ENCODE assay signal across 8 cellular contexts in the genomic region with DNA sequence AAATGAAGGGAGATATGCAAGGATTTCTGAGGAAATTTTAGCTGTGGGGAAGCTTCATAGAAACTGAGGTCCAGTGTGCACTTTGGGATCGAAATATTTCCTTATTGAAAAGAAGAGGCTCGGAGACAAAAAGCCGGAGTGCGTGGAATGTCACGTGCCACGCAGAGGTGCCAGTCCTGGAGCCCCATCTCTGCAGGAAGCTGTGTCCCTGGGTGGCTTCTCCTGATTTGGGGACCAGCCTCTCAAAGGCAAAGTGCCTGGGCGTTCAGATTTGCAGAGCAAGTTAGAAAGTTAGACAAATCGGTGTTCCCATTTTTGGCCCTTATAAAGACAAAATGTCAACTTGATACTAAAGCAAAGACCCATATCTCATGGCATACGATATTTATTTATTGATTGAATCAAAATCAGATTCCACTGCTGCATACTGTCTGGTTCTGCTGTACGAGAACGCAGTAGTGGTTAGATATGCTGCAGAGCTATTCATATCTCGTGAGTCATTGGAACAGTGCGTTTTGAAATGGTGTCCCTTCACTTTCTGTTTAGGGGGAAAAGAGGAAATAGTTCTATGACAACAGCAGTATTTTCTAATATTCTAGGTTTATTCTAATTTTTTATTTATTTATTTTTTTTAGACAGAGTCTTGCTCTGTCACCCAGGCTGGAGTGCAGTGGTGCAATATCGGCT. TPM values are rescaled to one million over a fixed set of nuclear protein-coding genes. Genes with fewer than 3 reads are reported as not detected.
DNase-seq lines count a peak whose midpoint lies in the region; FAIRE-seq and TF ChIP-seq lines count a peak whose summit lies in the region.
"Had no signal": no experiment of that assay in that cellular context is flagged by ENCODE, and none has a peak within 500 bp of the region (broad histone marks: within the 10 kb centered on the region; RNA-seq: fewer than 3 reads in every experiment).

No MANE protein-coding gene starts in this region.

- H4K20me1 ChIP-seq in H1 (replicated peaks in 1 of 2; ENCODE audit: control insufficient read depth in 1 of 2, insufficient read depth in 2 of 2, low read length in 2 of 2), result no peaks in the 10 kb centered on the region
- H4K20me1 ChIP-seq in osteoblast (ENCODE audit: insufficient read depth, low read length), result no peaks in the 10 kb centered on the region

- intact Hi-C loops in spleen (cut with DNase I; ENCODE audit: low total_unique reads), result no loop called here

- peak in 1 of 2 experiments; percentile 74 for DNase-seq in HL-60 (ENCODE audit: low read depth in 1 of 2, low spot score in 1 of 2)
- DNase-seq in RWPE1 (ENCODE audit: low spot score), result no peak
- no peak for DNase-seq in H1 (ENCODE audit: low read depth in 1 of 2, low spot score in 2 of 2)
- DNase-seq in spleen, result no peak
- no peak for DNase-seq in retina
- DNase-seq in NCI-H1930 (lab: John Stamatoyannopoulos, UW), result no peak
- no peak for DNase-seq in osteoblast (ENCODE audit: insufficient read length, low spot score, missing footprints)

- POLR2A ChIA-PET in RWPE1 (lab: Yijun Ruan, JAX; ENCODE audit: low non-redundant PET), result no interaction called here
- POLR2A ChIA-PET in H1 (lab: Charles Lee; ENCODE audit: partially characterized antibody), result interaction anchor here (0.7 kb wide), 1 partner anchor 185 kb away, joined by 4 read pairs; no protein-coding TSS in a partner anchor

- no peak overlapping the region for H4K8ac ChIP-seq in H1 (ENCODE audit: extremely low read depth, insufficient read depth, low read length)

- H2AK5ac ChIP-seq in H1 (ENCODE audit: low read depth, low read length), result no peak overlapping the region

- 0 out of 2 replicates have a peak overlapping the region, but pooled peaks have one; percentile 32 for H2BK20ac ChIP-seq in H1 (ENCODE audit: low read length)

- CTCF ChIA-PET in RWPE1 (lab: Yijun Ruan, JAX) (interaction anchor here (0.6 to 0.7 kb wide), 3 partner anchors 9 to 388 kb away, joined by 3 to 5 read pairs (median 3); no protein-coding TSS in a partner anchor), H1 (lab: Charles Lee; ENCODE audit: partially characterized antibody) (interaction anchor here (0.9 to 2.2 kb wide), 3 partner anchors 11 to 183 kb away, joined by 3 to 7 read pairs (median 4); no protein-coding TSS in a partner anchor)

- FAIRE-seq in H1 (lab: Jason Lieb, UNC), result no peak
- FAIRE-seq: islet of Langerhans had no signal

- no peak overlapping the region for H2BK120ac ChIP-seq in H1 (replicated peaks; ENCODE audit: low read depth, low read length)

- no peak overlapping the region for H3K23ac ChIP-seq in H1 (ENCODE audit: insufficient read length)

- H3K36me3 ChIP-seq in H1 (ENCODE audit: control insufficient read depth in 2 of 4, insufficient read depth in 4 of 4, low read length in 3 of 4) (no peaks in the 10 kb centered on the region), spleen (no peaks in the 10 kb centered on the region), osteoblast (ENCODE audit: insufficient read depth, low read length) (no peaks in the 10 kb centered on the region)

- no peaks in the 10 kb centered on the region for H3K79me2 ChIP-seq in H1 (ENCODE audit: control insufficient read depth in 1 of 2, insufficient read depth in 2 of 2, low read length in 2 of 2)
- H3K79me2 ChIP-seq in osteoblast (ENCODE audit: insufficient read depth, low read length), result no peaks in the 10 kb centered on the region

- no peak for TF ChIP-seq RAD21 in H1 (IDR thresholded peaks at IDR 0.05 in 1 of 2, conservative IDR thresholded peaks at IDR 0.05 in 1 of 2; ENCODE audit: low read depth in 2 of 2, low read length in 2 of 2)

- H3K23me2 ChIP-seq in H1 (ENCODE audit: low read depth, low read length), result no peaks in the 10 kb centered on the region

- H3K9me3 ChIP-seq in H1 (ENCODE audit: insufficient read depth in 2 of 2, low read depth in 1 of 2, low read length in 1 of 2) (no peaks in the 10 kb centered on the region), spleen (no peaks in the 10 kb centered on the region), osteoblast (ENCODE audit: low read depth, low read length) (no peaks in the 10 kb centered on the region)

- H3K4me2 ChIP-seq in H1 (ENCODE audit: insufficient read depth in 1 of 2, low read depth in 2 of 2, low read length in 2 of 2) (no peak overlapping the region), osteoblast (ENCODE audit: insufficient read depth, low read length) (no peak overlapping the region)

- no peak overlapping the region for H3K9ac ChIP-seq in H1 (replicated peaks in 1 of 4; ENCODE audit: extremely low read depth in 1 of 4, low read depth in 3 of 4, low read length in 3 of 4)

- TF ChIP-seq POLR2A in H1 (IDR thresholded peaks at IDR 0.05; ENCODE audit: control extremely low read depth in 1 of 2, low read depth in 2 of 2, low read length in 2 of 2) (no peak), spleen (IDR thresholded peaks at IDR 0.05) (no peak)

- WGBS in H1 (ENCODE audit: extremely low coverage in 1 of 2, insufficient coverage in 1 of 2, insufficient read length in 1 of 2, insufficient replicate concordance in 2 of 2, low coverage in 1 of 2, low lambda C conversion rate in 2 of 2, missing lambda C conversion rate in 1 of 2), 2 experiments, result 84% methylated on average over 14 of the region's 14 CpGs; no CpG with 5 or more reads in 1 of the 2 experiments
- 62 to 73% (median 64%) methylated on average over 14 of the region's 14 CpGs for WGBS in spleen, 5 donors

- H3K18ac ChIP-seq in H1 (ENCODE audit: extremely low read depth, low read length), result no peak overlapping the region

- no peak overlapping the region for H3K4ac ChIP-seq in H1 (replicated peaks; ENCODE audit: insufficient read length, low read depth, low read length)

- H3K4me3 ChIP-seq in HL-60 (replicated peaks; ENCODE audit: insufficient read depth, low read length) (no peak overlapping the region), H1 (ENCODE audit: extremely low read depth in 1 of 4, insufficient read depth in 2 of 4, low read depth in 3 of 4, low read length in 4 of 4) (no peak overlapping the region), spleen (peak overlapping the region in 1 of 8 donors; percentile 12), osteoblast (ENCODE audit: insufficient read depth, low read length) (no peak overlapping the region)

- no peak overlapping the region for H4K5ac ChIP-seq in H1 (ENCODE audit: insufficient read length, low read depth, low read length)

- no peak overlapping the region for H2BK5ac ChIP-seq in H1 (ENCODE audit: low read depth, low read length)

- no peaks in the 10 kb centered on the region for H3K4me1 ChIP-seq in H1 (replicated peaks in 1 of 4; ENCODE audit: control insufficient read depth in 3 of 4, insufficient read depth in 4 of 4, low read length in 3 of 4)
- H3K4me1 ChIP-seq in spleen, result peaks cover 5 to 75% (median 30%) of the 10 kb centered on the region in 6 donors
- H3K4me1 ChIP-seq in osteoblast (ENCODE audit: insufficient read depth, low read length), result peaks cover 2% of the 10 kb centered on the region

- no peak overlapping the region for H4K91ac ChIP-seq in H1 (replicated peaks; ENCODE audit: insufficient read length, low read length)

- TF ChIP-seq CTCF in HL-60 (IDR thresholded peaks at IDR 0.05; ENCODE audit: insufficient read depth, low read length) (no peak), RWPE1 (conservative IDR thresholded peaks at IDR 0.05; ENCODE audit: low read depth) (no peak), H1 (IDR thresholded peaks at IDR 0.05; ENCODE audit: control extremely low read depth in 1 of 3, insufficient read depth in 1 of 3, low read depth in 1 of 3, low read length in 3 of 3) (no peak), spleen (IDR thresholded peaks at IDR 0.05 in 8 of 11, conservative IDR thresholded peaks at IDR 0.05 in 3 of 11) (no peak), osteoblast (IDR thresholded peaks at IDR 0.05; ENCODE audit: extremely low read depth, low read depth, low read length) (no peak)

- H3K79me1 ChIP-seq in H1 (ENCODE audit: low read depth, low read length), result no peaks in the 10 kb centered on the region

- H2BK15ac ChIP-seq in H1 (ENCODE audit: low read length), result no peak overlapping the region

- no peak overlapping the region for H3K56ac ChIP-seq in H1 (replicated peaks; ENCODE audit: insufficient read length, low read depth, low read length)

- H3K14ac ChIP-seq in H1 (ENCODE audit: insufficient read length), result no peak overlapping the region

- H2AFZ ChIP-seq in H1 (ENCODE audit: low read length), result no peak overlapping the region
- no peak overlapping the region for H2AFZ ChIP-seq in osteoblast (ENCODE audit: low read length)

- no peak overlapping the region for H2BK12ac ChIP-seq in H1 (ENCODE audit: low read depth, low read length)

- H3K27me3 ChIP-seq in HL-60 (ENCODE audit: insufficient read depth, poor library complexity, severe bottlenecking) (no peaks in the 10 kb centered on the region), H1 (replicated peaks in 1 of 4; ENCODE audit: control insufficient read depth in 3 of 4, extremely low read depth in 1 of 4, insufficient read depth in 3 of 4, low read length in 3 of 4) (no peaks in the 10 kb centered on the region), spleen (replicated peaks in 1 of 7) (no peaks in the 10 kb centered on the region), osteoblast (ENCODE audit: insufficient read depth, low read length) (no peaks in the 10 kb centered on the region)

- peak overlapping the region; percentile 55 for H3K27ac ChIP-seq in HL-60 (replicated peaks)
- peak overlapping the region; percentile 54 for H3K27ac ChIP-seq in RWPE1
- no peak overlapping the region for H3K27ac ChIP-seq in H1 (ENCODE audit: low read depth, low read length)
- peak overlapping the region in 6 of 8 donors; percentile 32 to 82 (median 62) for H3K27ac ChIP-seq in spleen
- H3K27ac ChIP-seq in osteoblast (ENCODE audit: low read depth, low read length), result no peak overlapping the region

- TF ChIP-seq EP300 in H1 (IDR thresholded peaks at IDR 0.05; ENCODE audit: borderline replicate concordance in 1 of 2, low read depth in 2 of 2, low read length in 2 of 2), result no peak

TF ChIP-seq in H1, 55 proteins besides CTCF, POLR2A, EP300 and RAD21 (continues in another document):
- TF ChIP-seq SP2 (IDR thresholded peaks at IDR 0.05; ENCODE audit: low read length) (no peak), SP4 (IDR thresholded peaks at IDR 0.05; ENCODE audit: low read length) (no peak), POU5F1 (IDR thresholded peaks at IDR 0.05; ENCODE audit: low read depth, low read length) (no peak)

RNA-seq across cellular contexts. Expression of a gene that starts 9.1 kb away (rescaled TPM):
- total RNA-seq in H1 (2021; fragmentation: NEBNext Ultra II Directional; extraction: Animal tissue kit (Norgen Biotek cat#: 25700)), result 28.5 and 31.0 TPM in 2 replicates
- polyA plus RNA-seq in H1 (2011; rRNA removed), result 18.3 and 19.8 TPM in 2 replicates
- polyA plus RNA-seq in H1 (2011; cell fraction: cytosol; rRNA removed), result 28.9 TPM
- polyA plus RNA-seq in H1 (2011; cell fraction: nucleus; rRNA removed), result 56.7 TPM
- 18.7 to 22.8 TPM (median 22.5 TPM) in 4 replicates for polyA plus RNA-seq in H1 (2012, experiment 1 of 2)
- 6.5 TPM for polyA plus RNA-seq in H1 (2012, experiment 2 of 2)
- polyA plus RNA-seq in H1 (2013, experiment 1 of 2), result 16.0 TPM
- polyA plus RNA-seq in H1 (2013, experiment 2 of 2), result 15.4 TPM
- 27.3 and 34.8 TPM in 2 replicates for polyA minus RNA-seq in H1 (2011; rRNA and poly(A)+ RNA removed)
- 22.7 TPM for polyA minus RNA-seq in H1 (2011; cell fraction: cytosol; rRNA and poly(A)+ RNA removed)
- polyA minus RNA-seq in H1 (2011; cell fraction: nucleus; rRNA and poly(A)+ RNA removed), result 75.0 TPM
- total RNA-seq in spleen, result 10 to 100 TPM; 32.0 to 45.8 (median 34.7) TPM
- polyA plus RNA-seq in spleen, result 10 to 100 TPM; 12.0 to 15.6 (median 13.6) TPM
- total RNA-seq in osteoblast, result 24.2 and 29.3 TPM in 2 replicates

Comparison
In these comparisons a context has a peak if more than half of its experiments do, and no peak if none do; other contexts are left out.
1. H3K27ac ChIP-seq: peak in HL-60 (single experiment), RWPE1 (single experiment) and spleen (6 of 8); none in H1 (single experiment) and osteoblast (single experiment).